Comparison of ENCODE assay signal across 20 cellular contexts in genomic region chr12:130770413-130771028, GRCh38. TPM values are rescaled to one million over a fixed set of nuclear protein-coding genes. Genes with fewer than 3 reads are reported as not detected.
DNase-seq lines count a peak whose midpoint lies in the region; ATAC-seq, FAIRE-seq and TF ChIP-seq lines count a peak whose summit lies in the region.
"Had no signal": no experiment of that assay in that cellular context is flagged by ENCODE, and none has a peak within 500 bp of the region (broad histone marks: within the 10 kb centered on the region; RNA-seq: fewer than 3 reads in every experiment).

No MANE protein-coding gene starts in this region.

- no peak overlapping the region for H4K8ac ChIP-seq in mesendoderm (ENCODE audit: low read depth, low read length)

- FAIRE-seq in GM12878 (lab: Jason Lieb, UNC), result no peak

- no peak overlapping the region for H2BK120ac ChIP-seq in mesendoderm (ENCODE audit: low read depth, low read length)

- no peaks in the 10 kb centered on the region for H3K4me1 Mint-ChIP-seq in mesothelial cell of epicardium

- TF ChIP-seq EP300 in GM12878 (IDR thresholded peaks at IDR 0.05; ENCODE audit: borderline replicate concordance in 1 of 2, control insufficient read depth in 1 of 2, low read depth in 2 of 2, low read length in 2 of 2), result no peak

- H4K5ac ChIP-seq in mesendoderm (ENCODE audit: low read length), result no peak overlapping the region

- H3K9ac ChIP-seq in HCT116 (ENCODE audit: low read length) (no peak overlapping the region), PC-3 (ENCODE audit: low read length) (no peak overlapping the region), GM12878 (ENCODE audit: control insufficient read depth, insufficient read depth, low read length) (no peak overlapping the region), mesendoderm (ENCODE audit: low read length) (no peak overlapping the region)

- H2AFZ ChIP-seq in HCT116 (ENCODE audit: low read depth, low read length, poor library complexity, severe bottlenecking) (no peak overlapping the region), PC-3 (ENCODE audit: low read length) (no peak overlapping the region), GM12878 (ENCODE audit: control insufficient read depth, low read depth, low read length) (no peak overlapping the region)

- no peaks in the 10 kb centered on the region for H3K9me3 Mint-ChIP-seq in mesothelial cell of epicardium
- no peaks in the 10 kb centered on the region for H3K9me3 Mint-ChIP-seq in activated naive CD4-positive, alpha-beta T cell treated with anti-CD3 and anti-CD28 coated beads, Interleukin-2, amount 50 U/mL, for 72 hours
- H3K9me3 Mint-ChIP-seq: T-cell had no signal

- H3K23ac ChIP-seq in mesendoderm (ENCODE audit: low read length), result no peak overlapping the region

- SMC1A ChIA-PET in GM12878 (lab: Charles Lee; ENCODE audit: uncharacterized antibody, unreplicated experiment), result interaction anchor here (0.7 to 1.0 kb wide), 2 partner anchors 19 to 32 kb away, joined by 3 read pairs; no protein-coding TSS in a partner anchor

- no peak overlapping the region for H3K4me3 Mint-ChIP-seq in mesothelial cell of epicardium
- H3K4me3 Mint-ChIP-seq: CD4-positive, CD25-positive, alpha-beta regulatory T cell; IgD-negative memory B cell; T-cell had no signal

- 51% methylated on average over 7 of the region's 7 CpGs for WGBS in GM12878 (ENCODE audit: insufficient coverage, insufficient replicate concordance, low lambda C conversion rate, missing lambda C conversion rate)
- no CpG with 5 or more reads among the region's 7 CpGs for WGBS in mesendoderm (ENCODE audit: extremely low coverage, insufficient coverage, low lambda C conversion rate)

- H3K4me2 ChIP-seq in HCT116 (ENCODE audit: low read length) (no peak overlapping the region), PC-3 (ENCODE audit: low read length) (no peak overlapping the region), GM12878 (ENCODE audit: control insufficient read depth, insufficient read depth) (no peak overlapping the region), mesendoderm (ENCODE audit: low read length) (no peak overlapping the region)

- H3K79me1 ChIP-seq in mesendoderm (ENCODE audit: low read length), result no peaks in the 10 kb centered on the region

- BruUV-seq in HCT116 (replicated peaks; lab: Mats Ljungman, UMichigan) (no TSS peak), PC-3 (replicated peaks; lab: Mats Ljungman, UMichigan) (no TSS peak), GM12878 (replicated peaks; lab: Mats Ljungman, UMichigan) (no TSS peak)

- peaks cover 45% of the 10 kb centered on the region for H3K27me3 Mint-ChIP-seq in mesothelial cell of epicardium (ENCODE audit: low read depth)

- in situ Hi-C loops in GM12878 (cut with MboI), result no loop called here

- H3K9me3 ChIP-seq in HCT116 (ENCODE audit: control insufficient read depth in 1 of 2, insufficient read depth in 1 of 2, low read depth in 1 of 2, low read length in 2 of 2) (no peaks in the 10 kb centered on the region; a peak in 1 of 4 replicates), PC-3 (ENCODE audit: low read length) (peaks cover under 1% of the 10 kb centered on the region; the same call in 1 of the 2 replicates), GM12878 (replicated peaks; ENCODE audit: control insufficient read depth, insufficient read depth, low read length) (peaks cover 1% of the 10 kb centered on the region; the same call in 1 of the 3 replicates), uterus (no peaks in the 10 kb centered on the region)
- H3K9me3 ChIP-seq: MG63 had no signal

- TF ChIP-seq POLR2A in HCT116 (IDR thresholded peaks at IDR 0.05; ENCODE audit: borderline replicate concordance, extremely low read depth, insufficient read depth, insufficient read length) (no peak), GM12878 (IDR thresholded peaks at IDR 0.05; ENCODE audit: low read depth, low read length) (no peak), uterus (IDR thresholded peaks at IDR 0.05) (no peak)

- TF ChIP-seq CTCF in HCT116 (IDR thresholded peaks at IDR 0.05 in 2 of 3, conservative IDR thresholded peaks at IDR 0.05 in 1 of 3; ENCODE audit: borderline replicate concordance in 1 of 3, insufficient read depth in 1 of 3, low read depth in 2 of 3, low read length in 2 of 3) (no peak), PC-3 (conservative IDR thresholded peaks at IDR 0.05; ENCODE audit: low read depth, low read length) (0 out of 2 replicates have a peak, but pooled peaks have one; percentile 33), GM12878 (IDR thresholded peaks at IDR 0.05 in 2 of 3, conservative IDR thresholded peaks at IDR 0.05 in 1 of 3; ENCODE audit: control insufficient read depth in 2 of 3, extremely low read depth in 1 of 3, insufficient read depth in 1 of 3, low read depth in 3 of 3, low read length in 3 of 3) (peak in 2 of 3 experiments; percentile 28 to 41; a peak in 3 of 6 replicates), mesothelial cell of epicardium (IDR thresholded peaks at IDR 0.05; ENCODE audit: unreplicated experiment) (no peak), uterus (IDR thresholded peaks at IDR 0.05) (no peak)

- H4K20me1 ChIP-seq in HCT116 (ENCODE audit: insufficient read depth) (no peaks in the 10 kb centered on the region), PC-3 (ENCODE audit: low read length) (no peaks in the 10 kb centered on the region), GM12878 (ENCODE audit: control insufficient read depth, insufficient read depth) (no peaks in the 10 kb centered on the region)

- RAD21 ChIA-PET in HCT116 (lab: Charles Lee; ENCODE audit: low non-redundant PET in 1 of 2, low total read pairs in 2 of 2, uncharacterized antibody in 2 of 2, unreplicated experiment in 2 of 2) (no interaction called here), GM12878 (lab: Charles Lee; ENCODE audit: unreplicated experiment) (interaction anchor here (1.0 kb wide), 1 partner anchor 29 kb away, joined by 3 read pairs; no protein-coding TSS in a partner anchor)

- H3K4ac ChIP-seq in mesendoderm (ENCODE audit: low read depth, low read length), result no peak overlapping the region

- intact Hi-C loops in HCT116 (cut with micrococcal nuclease) (no loop called here), PC-3 (cut with micrococcal nuclease) (no loop called here), GM12878 (cut with micrococcal nuclease; ENCODE audit: unreplicated experiment) (no loop called here), uterus (cut with DNase I; ENCODE audit: low total_unique reads) (no loop called here)

- POLR2A ChIA-PET in HCT116 (lab: Charles Lee) (no interaction called here), PC-3 (lab: Charles Lee; ENCODE audit: unreplicated experiment) (no interaction called here), GM12878 (lab: Charles Lee) (no interaction called here)

- no peaks in the 10 kb centered on the region for H3F3A ChIP-seq in PC-3 (ENCODE audit: low read length, unreplicated experiment)

- H2AK5ac ChIP-seq in mesendoderm (ENCODE audit: low read length), result no peak overlapping the region

- no peaks in the 10 kb centered on the region for H3K79me2 ChIP-seq in HCT116 (ENCODE audit: insufficient read depth, low read length)
- H3K79me2 ChIP-seq in PC-3 (ENCODE audit: low read length), result no peaks in the 10 kb centered on the region
- no peaks in the 10 kb centered on the region for H3K79me2 ChIP-seq in GM12878 (ENCODE audit: control insufficient read depth, insufficient read depth, low read length)
- H3K79me2 ChIP-seq in mesendoderm (ENCODE audit: control insufficient read depth, insufficient read depth, low read length), result no peaks in the 10 kb centered on the region

- H3K4me1 ChIP-seq in HCT116 (ENCODE audit: control insufficient read depth in 1 of 2, insufficient read depth in 2 of 2, low read length in 2 of 2) (peaks cover 0 to 6% of the 10 kb centered on the region in 2 experiments; a peak in 2 of 4 replicates), PC-3 (ENCODE audit: insufficient read depth, low read length) (no peaks in the 10 kb centered on the region; the same call in 1 of the 2 replicates), GM12878 (ENCODE audit: control insufficient read depth, insufficient read depth, low read length) (no peaks in the 10 kb centered on the region), mesendoderm (ENCODE audit: control insufficient read depth, low read depth, low read length) (no peaks in the 10 kb centered on the region), uterus (no peaks in the 10 kb centered on the region)

- no peak overlapping the region for H2BK5ac ChIP-seq in mesendoderm (ENCODE audit: low read length)

- H3K18ac ChIP-seq in mesendoderm (ENCODE audit: low read length), result no peak overlapping the region

- H3K4me3 ChIP-seq in HCT116 (replicated peaks in 1 of 2; ENCODE audit: low read depth in 1 of 2, low read length in 2 of 2) (no peak overlapping the region), PC-3 (ENCODE audit: low read length) (no peak overlapping the region), GM12878 (no peak overlapping the region), mesendoderm (ENCODE audit: low read length) (no peak overlapping the region), uterus (no peak overlapping the region)
- H3K4me3 ChIP-seq: MG63 had no signal

- CTCF ChIA-PET in HCT116 (lab: Charles Lee), result no interaction called here
- CTCF ChIA-PET in PC-3 (lab: Charles Lee), result no interaction called here
- CTCF ChIA-PET in GM12878 (lab: Yijun Ruan, JAX), result no interaction called here

- H2BK15ac ChIP-seq in mesendoderm (replicated peaks; ENCODE audit: low read depth), result no peak overlapping the region

- H3K56ac ChIP-seq in mesendoderm (ENCODE audit: low read length), result no peak overlapping the region

- TF ChIP-seq RAD21 in HCT116 (IDR thresholded peaks at IDR 0.05; ENCODE audit: low read depth) (no peak), GM12878 (IDR thresholded peaks at IDR 0.05; ENCODE audit: insufficient read depth, low read depth, low read length) (peak; percentile 34; the same call in 1 of the 2 replicates)

- H3K36me3 Mint-ChIP-seq in mesothelial cell of epicardium, result no peaks in the 10 kb centered on the region
- H3K36me3 Mint-ChIP-seq in activated naive CD4-positive, alpha-beta T cell treated with anti-CD3 and anti-CD28 coated beads, Interleukin-2, amount 50 U/mL, for 72 hours, result no peaks in the 10 kb centered on the region
- H3K36me3 Mint-ChIP-seq: CD4-positive, CD25-positive, alpha-beta regulatory T cell; IgD-negative memory B cell; T-cell had no signal

- H3K9me2 ChIP-seq in HCT116 (ENCODE audit: insufficient read depth), result no peaks in the 10 kb centered on the region
- H3K9me2 ChIP-seq in PC-3 (replicated peaks; ENCODE audit: low read length), result no peaks in the 10 kb centered on the region

- H3K27ac Mint-ChIP-seq in mesothelial cell of epicardium, result no peak overlapping the region
- H3K27ac Mint-ChIP-seq in activated naive CD4-positive, alpha-beta T cell treated with anti-CD3 and anti-CD28 coated beads, Interleukin-2, amount 50 U/mL, for 72 hours, result no peak overlapping the region
- H3K27ac Mint-ChIP-seq: CD4-positive, CD25-positive, alpha-beta regulatory T cell; IgD-negative memory B cell; T-cell had no signal

- H3K27me3 ChIP-seq in HCT116 (ENCODE audit: insufficient read depth, low read length), result peaks cover 10% of the 10 kb centered on the region; the same call in 1 of the 2 replicates
- peaks cover 59% of the 10 kb centered on the region for H3K27me3 ChIP-seq in PC-3 (ENCODE audit: low read length)
- no peaks in the 10 kb centered on the region for H3K27me3 ChIP-seq in GM12878 (replicated peaks in 1 of 2; ENCODE audit: control insufficient read depth in 2 of 2, insufficient read depth in 2 of 2, low read length in 1 of 2)
- H3K27me3 ChIP-seq in mesendoderm (ENCODE audit: insufficient read depth, low read length, poor library complexity), result no peaks in the 10 kb centered on the region
- no peaks in the 10 kb centered on the region for H3K27me3 ChIP-seq in uterus
- H3K27me3 ChIP-seq: MG63 had no signal

- H3K27ac ChIP-seq in HCT116 (ENCODE audit: low read depth, low read length) (no peak overlapping the region), PC-3 (ENCODE audit: low read length) (no peak overlapping the region), GM12878 (ENCODE audit: control insufficient read depth, insufficient read depth) (no peak overlapping the region), mesendoderm (ENCODE audit: low read depth, low read length) (no peak overlapping the region), uterus (no peak overlapping the region)

- no peak for DNase-seq in HCT116 (ENCODE audit: low read depth, low spot score)
- no peak for DNase-seq in PC-3
- DNase-seq in GM12878 (ENCODE audit: low read depth, low spot score), result no peak
- peak; percentile 52 for DNase-seq in mesendoderm
- no peak for DNase-seq in mesothelial cell of epicardium (ENCODE audit: low spot score in 2 of 2, unreplicated experiment in 2 of 2)
- DNase-seq in uterus, result no peak
- DNase-seq in activated naive CD4-positive, alpha-beta T cell treated with anti-CD3 and anti-CD28 coated beads, Interleukin-2, amount 50 U/mL, for 72 hours (ENCODE audit: low spot score in 2 of 2), result no peak
- DNase-seq: CD4-positive, CD25-positive, alpha-beta regulatory T cell; DMS79 treated with DMSO at 0.1 percent for 48 hours; HCEC 1CT; Kasumi-1; MG63; NCI-H1048; NCI-H1436; NCI-H187 treated with DMSO at 0.1 percent for 48 hours; NK-92 treated with Interleukin-12 subunit alpha and Interleukin-12 subunit beta, amount 100 ng/mL, for 24 hours; T-cell had no signal

- H3K36me3 ChIP-seq in HCT116 (ENCODE audit: control insufficient read depth in 1 of 2, insufficient read depth in 2 of 2, low read length in 2 of 2) (no peaks in the 10 kb centered on the region), PC-3 (ENCODE audit: low read depth, low read length) (no peaks in the 10 kb centered on the region), GM12878 (ENCODE audit: control insufficient read depth in 2 of 2, insufficient read depth in 2 of 2, low read length in 1 of 2) (no peaks in the 10 kb centered on the region), mesendoderm (ENCODE audit: control insufficient read depth, insufficient read depth, low read length) (no peaks in the 10 kb centered on the region), uterus (no peaks in the 10 kb centered on the region)
- H3K36me3 ChIP-seq: MG63 had no signal

- ATAC-seq in HCT116 (peak; percentile 54; the same call in 1 of the 2 replicates), PC-3 (no peak), GM12878 (peak; percentile 56), GM18498 (IDR thresholded peaks at IDR 0.05; ENCODE audit: unreplicated experiment) (no peak)
- no peak for ATAC-seq in activated naive CD4-positive, alpha-beta T cell treated with anti-CD3 and anti-CD28 coated beads, Interleukin-2, amount 50 U/mL, for 72 hours
- ATAC-seq: Panc1, T-cell had no signal

RNA-seq across cellular contexts. Expression of gene RIMBP2, which starts 54.4 kb away (rescaled TPM):
- total RNA-seq in HCT116 (2021; ENCODE audit: unreplicated experiment) (not detected), PC-3 (2014; rRNA removed) (not detected in 2 replicates), GM12878 (2014; rRNA removed) (0.06 and 0.22 TPM in 2 replicates), GM12878 (2014; rRNA removed; fragmentation: Illumina TruSeq; extraction: Trizol) (0.04 and 0.09 TPM in 2 replicates), GM12878 (2021) (0.41 and 0.43 TPM in 2 replicates), mesothelial cell of epicardium (7.6 to 8.6 TPM (median 8.3 TPM) in 3 replicates), uterus (1 to 10 TPM in 3 of 4 donors, under 1 TPM in 1; 0.29 to 8.2 (median 5.6) TPM)
- polyA plus RNA-seq in HCT116 (2012), result 0.09 and 0.11 TPM in 2 replicates
- total RNA-seq in GM12878 (2013; cell fraction: nucleolus; rRNA removed), result 139 and 149 TPM in 2 replicates
- polyA plus RNA-seq in GM12878 (2011; ENCODE audit: low read depth), result 1.8 TPM
- polyA plus RNA-seq in GM12878 (2011; rRNA removed) (1.4 and 2.9 TPM in 2 replicates), GM12878 (2014; fragmentation: Illumina TruSeq; extraction: Trizol) (0.07 TPM in 1 of 2 replicates, not detected in the other), GM12878 (2014; fragmentation: Nextera tagmentation; extraction: Ambion mirVana) (under 1 TPM in 1 of 2 experiments, not detected in 1; 0.04 TPM), GM12878 (2014; rRNA removed) (0.08 and 0.11 TPM in 2 replicates), GM12878 (2016; fragmentation: Nextera tagmentation; extraction: Ambion mirVana) (under 1 TPM; 0.06 to 0.24 TPM)
- 1.4 and 1.5 TPM in 2 replicates for polyA plus RNA-seq in GM12878 (2011; cell fraction: cytosol; rRNA removed)
- 9.4 and 9.6 TPM in 2 replicates for polyA plus RNA-seq in GM12878 (2011; cell fraction: nucleus; rRNA removed)
- 2.9 and 4.5 TPM in 2 replicates for polyA plus RNA-seq in GM12878 (2012)
- polyA minus RNA-seq in GM12878 (2011; rRNA and poly(A)+ RNA removed), result 2.0 and 3.5 TPM in 2 replicates
- polyA minus RNA-seq in GM12878 (2011; cell fraction: cytosol; rRNA and poly(A)+ RNA removed), result 0.52 and 0.80 TPM in 2 replicates
- polyA minus RNA-seq in GM12878 (2011; cell fraction: nucleus; rRNA and poly(A)+ RNA removed), result 1.8 and 6.6 TPM in 2 replicates
- polyA plus RNA-seq in mesendoderm (2013, experiment 1 of 2), result 1.5 TPM
- 1.4 TPM for polyA plus RNA-seq in mesendoderm (2013, experiment 2 of 2)
- total RNA-seq in activated naive CD4-positive, alpha-beta T cell treated with anti-CD3 and anti-CD28 coated beads, Interleukin-2, amount 50 U/mL, for 72 hours, result not detected
- total RNA-seq: CD4-positive, CD25-positive, alpha-beta regulatory T cell had no signal
- polyA plus RNA-seq: CD4-positive, CD25-positive, alpha-beta regulatory T cell; IgD-negative memory B cell had no signal

Comparison
In these comparisons a context has a peak if more than half of its experiments do, and no peak if none do; other contexts are left out.
1. ATAC-seq: peak in HCT116 (single experiment) and GM12878 (single experiment); none in PC-3 (single experiment), GM18498 (single experiment) and activated naive CD4-positive, alpha-beta T cell treated with anti-CD3 and anti-CD28 coated beads, Interleukin-2, amount 50 U/mL, for 72 hours (0 of 2).
2. CTCF ChIP-seq: peak in PC-3 (single experiment) and GM12878 (2 of 3); none in HCT116 (0 of 3), mesothelial cell of epicardium (single experiment) and uterus (0 of 4).
3. Of the 18 proteins assayed by ChIP-seq in both GM12878 and HCT116: peak only in GM12878: CTCF and RAD21; only in HCT116: none; in both: none; in neither: 16.